Comparison of ENCODE assay signal across 1 cellular context in genomic region chr15:69462493-69463181, GRCh38.
TF ChIP-seq lines count a peak whose summit lies in the region.

No MANE protein-coding gene starts in this region.

TF ChIP-seq in HepG2, 621 proteins besides CTCF, POLR2A, EP300 and RAD21 (continued from another document and continues in another):
- no peak for TF ChIP-seq ZNF407 (CRISPR knock-in tag; IDR thresholded peaks at IDR 0.05; ENCODE audit: not compliant biosample characterization)
- TF ChIP-seq ZNF256 (CRISPR knock-in tag; conservative IDR thresholded peaks at IDR 0.05): no peak
- TF ChIP-seq AFF4 (CRISPR knock-in tag; IDR thresholded peaks at IDR 0.05): no peak
- no peak for TF ChIP-seq ZNF205 (CRISPR knock-in tag; IDR thresholded peaks at IDR 0.05)
- TF ChIP-seq ZNF101 (CRISPR knock-in tag; IDR thresholded peaks at IDR 0.05; ENCODE audit: borderline replicate concordance, low read depth): no peak
- TF ChIP-seq NR1H2 (CRISPR knock-in tag; IDR thresholded peaks at IDR 0.05; ENCODE audit: borderline replicate concordance, low read depth): no peak
- TF ChIP-seq E2F5 (CRISPR knock-in tag; conservative IDR thresholded peaks at IDR 0.05): no peak
- 0 out of 2 replicates have a peak, but pooled peaks have one; percentile 56 for TF ChIP-seq ZNF891 (CRISPR knock-in tag; IDR thresholded peaks at IDR 0.05)
- no peak for TF ChIP-seq ZNF335 (CRISPR knock-in tag; IDR thresholded peaks at IDR 0.05)
- no peak for TF ChIP-seq ZSCAN29 (CRISPR knock-in tag; conservative IDR thresholded peaks at IDR 0.05)
- TF ChIP-seq ISL2 (CRISPR knock-in tag; IDR thresholded peaks at IDR 0.05): 0 out of 2 replicates have a peak, but pooled peaks have one; percentile 39
- no peak for TF ChIP-seq POGK (CRISPR knock-in tag; conservative IDR thresholded peaks at IDR 0.05)
- no peak for TF ChIP-seq ZSCAN30 (CRISPR knock-in tag; IDR thresholded peaks at IDR 0.05)
- no peak for TF ChIP-seq RBM22 (optimal IDR thresholded peaks at IDR 0.05; ENCODE audit: low read length)
- no peak for TF ChIP-seq IRX3 (CRISPR knock-in tag; IDR thresholded peaks at IDR 0.05; ENCODE audit: borderline replicate concordance, low read depth)
- no peak for TF ChIP-seq SNAI1 (CRISPR knock-in tag; IDR thresholded peaks at IDR 0.05; ENCODE audit: borderline replicate concordance)
- TF ChIP-seq SMARCC2 (IDR thresholded peaks at IDR 0.05): no peak
- TF ChIP-seq RCOR2 (CRISPR knock-in tag; IDR thresholded peaks at IDR 0.05): no peak
- TF ChIP-seq ZMAT3 (CRISPR knock-in tag; conservative IDR thresholded peaks at IDR 0.05): peak; percentile 27; the same call in 1 of the 2 replicates
- no peak for TF ChIP-seq PHF5A (CRISPR knock-in tag; IDR thresholded peaks at IDR 0.05; ENCODE audit: low read depth, unreplicated experiment)
- no peak for TF ChIP-seq SUZ12 (IDR thresholded peaks at IDR 0.05; ENCODE audit: low read depth, low read length)
- TF ChIP-seq IKZF5 (CRISPR knock-in tag; IDR thresholded peaks at IDR 0.05): no peak
- TF ChIP-seq ZNF772 (CRISPR knock-in tag; IDR thresholded peaks at IDR 0.05): peak; percentile 75
- TF ChIP-seq NAIF1 (CRISPR knock-in tag; IDR thresholded peaks at IDR 0.05; ENCODE audit: borderline replicate concordance): peak; percentile 27; the same call in 1 of the 2 replicates
- TF ChIP-seq PPARG (CRISPR knock-in tag; conservative IDR thresholded peaks at IDR 0.05): no peak
- no peak for TF ChIP-seq ZKSCAN8 (CRISPR knock-in tag; IDR thresholded peaks at IDR 0.05; ENCODE audit: borderline replicate concordance)
- no peak; the same call in 1 of the 2 replicates for TF ChIP-seq FOXP4 (CRISPR knock-in tag; IDR thresholded peaks at IDR 0.05)
- no peak for TF ChIP-seq ZNF20 (CRISPR knock-in tag; IDR thresholded peaks at IDR 0.05)
- TF ChIP-seq NFE2L2 (IDR thresholded peaks at IDR 0.05; ENCODE audit: low read length): no peak
- TF ChIP-seq ZNF414 (CRISPR knock-in tag; IDR thresholded peaks at IDR 0.05): no peak; the same call in 1 of the 2 replicates
- no peak for TF ChIP-seq ZNF557 (CRISPR knock-in tag; IDR thresholded peaks at IDR 0.05)
- peak; percentile 62 for TF ChIP-seq RBFOX2 (IDR thresholded peaks at IDR 0.05; ENCODE audit: low read depth, low read length)
- 0 out of 2 replicates have a peak, but pooled peaks have one; percentile 44 for TF ChIP-seq USF2 (IDR thresholded peaks at IDR 0.05; ENCODE audit: low read depth, low read length)
- TF ChIP-seq USF2 (CRISPR knock-in tag; IDR thresholded peaks at IDR 0.05; ENCODE audit: borderline replicate concordance): peak; percentile 71
- TF ChIP-seq TAF15 (IDR thresholded peaks at IDR 0.05; ENCODE audit: low read depth, low read length, poor library complexity, severe bottlenecking): no peak
- peak; percentile 32 for TF ChIP-seq PHF20 (CRISPR knock-in tag; IDR thresholded peaks at IDR 0.05)
- no peak for TF ChIP-seq SRSF9 (IDR thresholded peaks at IDR 0.05; ENCODE audit: borderline replicate concordance, insufficient read depth, low read depth, low read length, poor library complexity, severe bottlenecking)
